In genomic region chr9:124007468-124008306, GRCh38 we compare ENCODE assay signal across 13 cellular contexts. TPM values are rescaled to one million over a fixed set of nuclear protein-coding genes. Genes with fewer than 3 reads are reported as not detected.
DNase-seq lines count a peak whose midpoint lies in the region; ATAC-seq and TF ChIP-seq lines count a peak whose summit lies in the region.
"Had no signal": no experiment of that assay in that cellular context is flagged by ENCODE, and none has a peak within 500 bp of the region (broad histone marks: within the 10 kb centered on the region; RNA-seq: fewer than 3 reads in every experiment).

No MANE protein-coding gene starts in this region.

- H3K27ac ChIP-seq in left ventricle myocardium inferior (replicated peaks) (no peak overlapping the region), right atrium auricular region (no peak overlapping the region), iPS-20b (ENCODE audit: low read length) (no peak overlapping the region)
- H3K27ac ChIP-seq: heart right ventricle, sigmoid colon had no signal

- H3K27ac Mint-ChIP-seq in activated CD4-positive, alpha-beta memory T cell treated with anti-CD3 and anti-CD28 coated beads for 36 hours: no peak overlapping the region
- no peak overlapping the region for H3K27ac Mint-ChIP-seq in stimulated activated naive CD8-positive, alpha-beta T cell treated with anti-CD3 and anti-CD28 coated beads, Interleukin-15, amount 100 ng/mL, for 72 hours

- POLR2A ChIA-PET in activated CD4-positive, alpha-beta memory T cell treated with anti-CD3 and anti-CD28 coated beads for 36 hours (lab: Charles Lee): no interaction called here

- H3K4me1 ChIP-seq in left ventricle myocardium inferior (peaks cover 44% of the 10 kb centered on the region), right atrium auricular region (peaks cover 0 to 39% of the 10 kb centered on the region in 2 donors), iPS-20b (ENCODE audit: insufficient read depth, low read length) (peaks cover 18% of the 10 kb centered on the region)

- H3K36me3 Mint-ChIP-seq in activated CD4-positive, alpha-beta memory T cell treated with anti-CD3 and anti-CD28 coated beads for 36 hours: no peaks in the 10 kb centered on the region

- peak overlapping the region; percentile 32 for H3K4me3 Mint-ChIP-seq in activated CD4-positive, alpha-beta memory T cell treated with anti-CD3 and anti-CD28 coated beads for 36 hours
- peak overlapping the region; percentile 21 to 67 for H3K4me3 Mint-ChIP-seq in stimulated activated naive CD8-positive, alpha-beta T cell treated with anti-CD3 and anti-CD28 coated beads, Interleukin-15, amount 100 ng/mL, for 72 hours

- no peak for ATAC-seq in stimulated activated naive CD8-positive, alpha-beta T cell treated with anti-CD3 and anti-CD28 coated beads, Interleukin-15, amount 100 ng/mL, for 72 hours
- ATAC-seq in HG02885 (IDR thresholded peaks at IDR 0.05; ENCODE audit: poor library complexity, unreplicated experiment): no peak
- ATAC-seq: heart right ventricle had no signal

- no peaks in the 10 kb centered on the region for H3K9me3 ChIP-seq in left ventricle myocardium inferior (replicated peaks)
- no peaks in the 10 kb centered on the region for H3K9me3 ChIP-seq in right atrium auricular region
- peaks cover 7% of the 10 kb centered on the region; the same call in 1 of the 2 replicates for H3K9me3 ChIP-seq in iPS-20b (ENCODE audit: insufficient read depth, low read depth, low read length)
- H3K9me3 ChIP-seq: heart right ventricle, sigmoid colon had no signal

- H3K27me3 ChIP-seq in left ventricle myocardium inferior (ENCODE audit: low read depth) (peaks cover 100% of the 10 kb centered on the region), right atrium auricular region (peaks cover 40 to 91% of the 10 kb centered on the region in 2 donors), iPS-20b (ENCODE audit: insufficient read depth, low read length) (peaks cover 99% of the 10 kb centered on the region)

- H3K4me3 ChIP-seq in left ventricle myocardium inferior (peak overlapping the region; percentile 42), right atrium auricular region (no peak overlapping the region), iPS-20b (ENCODE audit: low read length) (peak overlapping the region; percentile 60; the same call in 1 of the 2 replicates)
- H3K4me3 ChIP-seq: sigmoid colon had no signal

- peaks cover 31% of the 10 kb centered on the region for H3K4me1 Mint-ChIP-seq in activated CD4-positive, alpha-beta memory T cell treated with anti-CD3 and anti-CD28 coated beads for 36 hours (ENCODE audit: low read depth)
- peaks cover 54% of the 10 kb centered on the region for H3K4me1 Mint-ChIP-seq in stimulated activated naive CD8-positive, alpha-beta T cell treated with anti-CD3 and anti-CD28 coated beads, Interleukin-15, amount 100 ng/mL, for 72 hours

- CTCF ChIA-PET in activated CD4-positive, alpha-beta memory T cell treated with anti-CD3 and anti-CD28 coated beads for 36 hours (lab: Charles Lee): no interaction called here

- H3K9me3 Mint-ChIP-seq in activated CD4-positive, alpha-beta memory T cell treated with anti-CD3 and anti-CD28 coated beads for 36 hours: no peaks in the 10 kb centered on the region
- no peaks in the 10 kb centered on the region for H3K9me3 Mint-ChIP-seq in stimulated activated naive CD8-positive, alpha-beta T cell treated with anti-CD3 and anti-CD28 coated beads, Interleukin-15, amount 100 ng/mL, for 72 hours

- no peak overlapping the region for H3K9ac ChIP-seq in iPS-20b (ENCODE audit: low read depth, low read length)

- DNase-seq in left ventricle myocardium inferior (no peak), right atrium auricular region (ENCODE audit: low spot score) (no peak), DMS 273 (lab: John Stamatoyannopoulos, UW; ENCODE audit: unreplicated experiment) (no peak), UCSD-AML1 (lab: John Stamatoyannopoulos, UW; ENCODE audit: unreplicated experiment) (no peak)
- DNase-seq in activated CD4-positive, alpha-beta memory T cell treated with anti-CD3 and anti-CD28 coated beads for 36 hours: no peak
- DNase-seq in stimulated activated naive CD8-positive, alpha-beta T cell treated with anti-CD3 and anti-CD28 coated beads, Interleukin-15, amount 100 ng/mL, for 72 hours: no peak
- DNase-seq: activated gamma-delta T cell treated with Interleukin-2 at 50 U/mL for 16 hours; effector CD4-positive, alpha-beta T cell; heart right ventricle; mesenchymal stem cell; sigmoid colon had no signal

- peaks cover 78% of the 10 kb centered on the region for H3K27me3 Mint-ChIP-seq in activated CD4-positive, alpha-beta memory T cell treated with anti-CD3 and anti-CD28 coated beads for 36 hours
- H3K27me3 Mint-ChIP-seq in stimulated activated naive CD8-positive, alpha-beta T cell treated with anti-CD3 and anti-CD28 coated beads, Interleukin-15, amount 100 ng/mL, for 72 hours: peaks cover 100% of the 10 kb centered on the region

- no peak for TF ChIP-seq CTCF in left ventricle myocardium inferior (IDR thresholded peaks at IDR 0.05; ENCODE audit: borderline replicate concordance)
- no peak for TF ChIP-seq CTCF in right atrium auricular region (IDR thresholded peaks at IDR 0.05)

- H3K36me3 ChIP-seq in left ventricle myocardium inferior: no peaks in the 10 kb centered on the region
- no peaks in the 10 kb centered on the region for H3K36me3 ChIP-seq in right atrium auricular region
- no peaks in the 10 kb centered on the region for H3K36me3 ChIP-seq in iPS-20b (ENCODE audit: insufficient read depth, low read depth, low read length)
- H3K36me3 ChIP-seq: heart right ventricle, sigmoid colon had no signal

- intact Hi-C loops in left ventricle myocardium inferior (cut with micrococcal nuclease): no loop called here
- intact Hi-C loops in activated CD4-positive, alpha-beta memory T cell treated with anti-CD3 and anti-CD28 coated beads for 36 hours (cut with micrococcal nuclease): loop anchor here (1.0 kb wide), 1 partner anchor 9 kb away; no protein-coding TSS in a partner anchor

RNA-seq across cellular contexts. Expression of gene LHX2, which starts 3.9 kb away (rescaled TPM):
- total RNA-seq in left ventricle myocardium inferior (not detected), right atrium auricular region (under 1 TPM in 1 of 2 donors, not detected in 1; 0.31 TPM)
- not detected for total RNA-seq in activated CD4-positive, alpha-beta memory T cell treated with anti-CD3 and anti-CD28 coated beads for 36 hours

Comparison
In these comparisons a context has a peak if more than half of its experiments do, and no peak if none do; other contexts are left out.
1. H3K4me3 ChIP-seq: peak in left ventricle myocardium inferior (single experiment) and iPS-20b (single experiment); none in right atrium auricular region (0 of 2).